8 cellular contexts compared by ENCODE assay signal in the genomic region with DNA sequence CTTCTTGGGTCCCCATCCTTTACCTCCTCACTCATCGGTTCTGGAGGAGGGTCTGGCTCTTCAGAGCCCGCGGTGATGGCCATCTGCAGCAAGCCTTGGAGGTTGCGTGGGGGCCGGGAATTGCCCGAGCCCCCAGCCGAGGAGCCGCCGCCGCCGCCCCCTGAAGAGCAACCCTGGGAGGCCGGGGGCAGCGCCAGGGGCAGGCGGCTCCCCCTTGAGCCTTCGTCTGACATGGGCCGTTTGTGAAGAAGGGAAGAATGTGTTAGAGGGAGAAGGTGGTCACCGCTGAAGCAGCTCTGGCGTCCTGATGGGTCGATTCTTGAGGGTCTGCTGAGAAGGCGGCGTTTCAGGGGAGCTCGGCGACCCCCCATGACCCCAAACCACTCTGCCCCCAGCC. TPM values are rescaled to one million over a fixed set of nuclear protein-coding genes. Genes with fewer than 3 reads are reported as not detected.
DNase-seq lines count a peak whose midpoint lies in the region; ATAC-seq and TF ChIP-seq lines count a peak whose summit lies in the region.

No MANE protein-coding gene starts in this region.

- H3K9me3 ChIP-seq in iPS-15b (ENCODE audit: control insufficient read depth, insufficient read depth, low read length), result no peaks in the 10 kb centered on the region

- no peak for TF ChIP-seq CTCF in HFFc6 (IDR thresholded peaks at IDR 0.05)

- peak overlapping the region; percentile 100 for H3K4me3 Mint-ChIP-seq in HFFc6
- peak overlapping the region; percentile 98 for H3K4me3 Mint-ChIP-seq in activated T-helper 17 cell treated with anti-CD3 and anti-CD28 coated beads, Interleukin-2, amount 50 U/mL, for 72 hours
- peak overlapping the region; percentile 100 for H3K4me3 Mint-ChIP-seq in stimulated activated effector memory CD8-positive, alpha-beta T cell treated with anti-CD3 and anti-CD28 coated beads, Interleukin-12 subunit alpha, Interleukin-12 subunit beta, amount 100 ng/mL, for 72 hours

- H3K27me3 ChIP-seq in iPS-15b (ENCODE audit: control insufficient read depth, insufficient read depth, low read length), result no peaks in the 10 kb centered on the region

- no peaks in the 10 kb centered on the region for H3K9me3 Mint-ChIP-seq in HFFc6
- H3K9me3 Mint-ChIP-seq in activated T-helper 17 cell treated with anti-CD3 and anti-CD28 coated beads, Interleukin-2, amount 50 U/mL, for 72 hours, result no peaks in the 10 kb centered on the region
- H3K9me3 Mint-ChIP-seq in stimulated activated effector memory CD8-positive, alpha-beta T cell treated with anti-CD3 and anti-CD28 coated beads, Interleukin-12 subunit alpha, Interleukin-12 subunit beta, amount 100 ng/mL, for 72 hours, result no peaks in the 10 kb centered on the region

- no peak for ATAC-seq in activated T-helper 17 cell treated with anti-CD3 and anti-CD28 coated beads, Interleukin-2, amount 50 U/mL, for 72 hours (replicated peaks)
- ATAC-seq in stimulated activated effector memory CD8-positive, alpha-beta T cell treated with anti-CD3 and anti-CD28 coated beads, Interleukin-12 subunit alpha, Interleukin-12 subunit beta, amount 100 ng/mL, for 72 hours, result no peak
- no peak for ATAC-seq in HG03095 (IDR thresholded peaks at IDR 0.05; ENCODE audit: unreplicated experiment)

- DNase-seq in HFFc6 (no peak), G401 (ENCODE audit: low spot score) (no peak), AG08395 (ENCODE audit: low spot score) (no peak)
- no peak for DNase-seq in stimulated activated effector memory CD8-positive, alpha-beta T cell treated with anti-CD3 and anti-CD28 coated beads, Interleukin-12 subunit alpha, Interleukin-12 subunit beta, amount 100 ng/mL, for 72 hours (ENCODE audit: low spot score in 2 of 2)
- DNase-seq in stimulated activated CD8-positive, alpha-beta memory T cell treated with anti-CD3 and anti-CD28 coated beads, Interleukin-4, amount 100 ng/mL, for 48 hours, result no peak

- peak overlapping the region; percentile 47 for H3K9ac ChIP-seq in iPS-15b (ENCODE audit: low read depth, low read length)

- H3K4me3 ChIP-seq in iPS-15b (ENCODE audit: low read depth, low read length), result peak overlapping the region; percentile 84

- H3K27ac Mint-ChIP-seq in HFFc6, result peak overlapping the region; percentile 99
- peak overlapping the region; percentile 99 for H3K27ac Mint-ChIP-seq in activated T-helper 17 cell treated with anti-CD3 and anti-CD28 coated beads, Interleukin-2, amount 50 U/mL, for 72 hours
- peak overlapping the region; percentile 98 for H3K27ac Mint-ChIP-seq in stimulated activated effector memory CD8-positive, alpha-beta T cell treated with anti-CD3 and anti-CD28 coated beads, Interleukin-12 subunit alpha, Interleukin-12 subunit beta, amount 100 ng/mL, for 72 hours

- H3K4me1 ChIP-seq in iPS-15b (ENCODE audit: control insufficient read depth, insufficient read depth, low read length), result peaks cover 6% of the 10 kb centered on the region

- H3K4me1 Mint-ChIP-seq in HFFc6 (ENCODE audit: low read depth), result peaks cover 30% of the 10 kb centered on the region
- peaks cover 17% of the 10 kb centered on the region for H3K4me1 Mint-ChIP-seq in activated T-helper 17 cell treated with anti-CD3 and anti-CD28 coated beads, Interleukin-2, amount 50 U/mL, for 72 hours
- H3K4me1 Mint-ChIP-seq in stimulated activated effector memory CD8-positive, alpha-beta T cell treated with anti-CD3 and anti-CD28 coated beads, Interleukin-12 subunit alpha, Interleukin-12 subunit beta, amount 100 ng/mL, for 72 hours, result peaks cover 58% of the 10 kb centered on the region

- peaks cover 5% of the 10 kb centered on the region for H3K27me3 Mint-ChIP-seq in HFFc6 (ENCODE audit: insufficient read depth)
- no peaks in the 10 kb centered on the region for H3K27me3 Mint-ChIP-seq in activated T-helper 17 cell treated with anti-CD3 and anti-CD28 coated beads, Interleukin-2, amount 50 U/mL, for 72 hours

- H3K36me3 ChIP-seq in iPS-15b (ENCODE audit: control insufficient read depth, insufficient read depth, low read length), result peaks cover 9% of the 10 kb centered on the region

- peaks cover 7% of the 10 kb centered on the region; the same call in 1 of the 2 replicates for H3K36me3 Mint-ChIP-seq in HFFc6 (ENCODE audit: low read depth)
- H3K36me3 Mint-ChIP-seq in activated T-helper 17 cell treated with anti-CD3 and anti-CD28 coated beads, Interleukin-2, amount 50 U/mL, for 72 hours (ENCODE audit: low read depth), result peaks cover 22% of the 10 kb centered on the region
- peaks cover 34% of the 10 kb centered on the region for H3K36me3 Mint-ChIP-seq in stimulated activated effector memory CD8-positive, alpha-beta T cell treated with anti-CD3 and anti-CD28 coated beads, Interleukin-12 subunit alpha, Interleukin-12 subunit beta, amount 100 ng/mL, for 72 hours

- in situ Hi-C loops in G401 (cut with HindIII; ENCODE audit: low sequenced_read_pairs), result no loop called here

RNA-seq across cellular contexts. Expression of a gene that starts 0.5 kb away (rescaled TPM):
- 10 to 100 TPM; 37.5 to 43.1 (median 42.5) TPM for total RNA-seq in HFFc6 (2021; fragmentation: NEBNext Ultra II Directional; extraction: Animal tissue kit (Norgen Biotek cat#: 25700))
- total RNA-seq in activated T-helper 17 cell treated with anti-CD3 and anti-CD28 coated beads, Interleukin-2, amount 50 U/mL, for 72 hours, result 10 to 100 TPM; 20.8 to 56.6 TPM
- total RNA-seq in G401 (2014; rRNA removed; shearing (Covaris generic)), result 74.4 and 89.1 TPM in 2 replicates

RNA-seq across cellular contexts. Expression of a gene that starts 4.4 kb away (rescaled TPM):
- 10 to 100 TPM; 10.9 to 12.0 (median 11.3) TPM for total RNA-seq in HFFc6 (2021; fragmentation: NEBNext Ultra II Directional; extraction: Animal tissue kit (Norgen Biotek cat#: 25700))
- 10 to 100 TPM in 1 of 2 donors, 1 to 10 TPM in 1; 6.3 to 13.7 TPM for total RNA-seq in activated T-helper 17 cell treated with anti-CD3 and anti-CD28 coated beads, Interleukin-2, amount 50 U/mL, for 72 hours
- 8.9 and 18.3 TPM in 2 replicates for total RNA-seq in G401 (2014; rRNA removed; shearing (Covaris generic))

RNA-seq across cellular contexts. Expression of a gene that starts 20.6 kb away (rescaled TPM):
- 10 to 100 TPM; 85.8 to 93.7 (median 88.9) TPM for total RNA-seq in HFFc6 (2021; fragmentation: NEBNext Ultra II Directional; extraction: Animal tissue kit (Norgen Biotek cat#: 25700))
- 100 to 1,000 TPM; 156 to 319 TPM for total RNA-seq in activated T-helper 17 cell treated with anti-CD3 and anti-CD28 coated beads, Interleukin-2, amount 50 U/mL, for 72 hours
- total RNA-seq in G401 (2014; rRNA removed; shearing (Covaris generic)), result 104 and 109 TPM in 2 replicates

RNA-seq across cellular contexts. Expression of a gene that starts 45.8 kb away (rescaled TPM):
- total RNA-seq in HFFc6 (2021; fragmentation: NEBNext Ultra II Directional; extraction: Animal tissue kit (Norgen Biotek cat#: 25700)), result not detected
- under 1 TPM; 0.39 to 0.56 TPM for total RNA-seq in activated T-helper 17 cell treated with anti-CD3 and anti-CD28 coated beads, Interleukin-2, amount 50 U/mL, for 72 hours
- 1.9 TPM in 1 of 2 replicates, not detected in the other for total RNA-seq in G401 (2014; rRNA removed; shearing (Covaris generic))

RNA-seq across cellular contexts. Expression of a gene that starts 50.8 kb away (rescaled TPM):
- 1 to 10 TPM; 1.8 to 2.7 (median 2.0) TPM for total RNA-seq in HFFc6 (2021; fragmentation: NEBNext Ultra II Directional; extraction: Animal tissue kit (Norgen Biotek cat#: 25700))
- total RNA-seq in activated T-helper 17 cell treated with anti-CD3 and anti-CD28 coated beads, Interleukin-2, amount 50 U/mL, for 72 hours, result 10 to 100 TPM in 1 of 2 donors, 1 to 10 TPM in 1; 8.5 to 11.3 TPM
- 0.62 and 1.5 TPM in 2 replicates for total RNA-seq in G401 (2014; rRNA removed; shearing (Covaris generic))
